Comparison of ENCODE assay signal across 8 cellular contexts in the genomic region with DNA sequence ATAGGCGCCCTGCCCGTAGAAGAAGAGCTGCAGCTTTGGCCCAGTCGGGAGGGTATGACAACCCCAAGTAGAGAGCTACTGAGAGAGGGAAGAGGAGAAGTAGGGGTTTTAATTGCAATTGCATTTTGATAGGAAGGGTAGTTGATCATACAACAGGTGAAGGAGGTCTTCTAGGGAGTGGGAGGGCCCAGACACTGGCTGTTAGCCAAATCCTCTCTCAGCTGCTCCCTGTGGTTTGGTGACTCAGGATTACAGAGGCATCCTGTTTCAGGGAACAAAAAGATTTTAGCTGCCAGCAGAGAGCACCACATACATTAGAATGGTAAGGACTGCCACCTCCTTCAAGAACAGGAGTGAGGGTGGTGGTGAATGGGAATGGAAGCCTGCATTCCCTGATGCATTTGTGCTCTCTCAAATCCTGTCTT.
DNase-seq lines count a peak whose midpoint lies in the region; ATAC-seq and TF ChIP-seq lines count a peak whose summit lies in the region.

No MANE protein-coding gene starts in this region.

- H3K4me3 ChIP-seq in DND-41 (ENCODE audit: low read depth in 1 of 2, low read length in 2 of 2), result no peak overlapping the region
- H3K4me3 ChIP-seq in MM.1S (ENCODE audit: low read length), result no peak overlapping the region
- peak overlapping the region in 29 of 59 donors; percentile 29 to 66 (median 51) for H3K4me3 ChIP-seq in dorsolateral prefrontal cortex
- H3K4me3 ChIP-seq in stomach smooth muscle (ENCODE audit: low read length in 2 of 2), result peak overlapping the region in 1 of 2 donors; percentile 71

- H3K27me3 ChIP-seq in DND-41 (ENCODE audit: insufficient read depth, low read length, poor library complexity) (peaks cover 14% of the 10 kb centered on the region), MM.1S (replicated peaks; ENCODE audit: insufficient read depth, low read length) (no peaks in the 10 kb centered on the region), dorsolateral prefrontal cortex (no peaks in the 10 kb centered on the region), stomach smooth muscle (ENCODE audit: control insufficient read depth in 1 of 2, insufficient read depth in 2 of 2, low read length in 2 of 2) (no peaks in the 10 kb centered on the region)

- DNase-seq in DND-41, result peak; percentile 44
- peak; percentile 62 for DNase-seq in MM.1S
- DNase-seq in RWPE1 (ENCODE audit: low spot score), result peak; percentile 94
- DNase-seq in dorsolateral prefrontal cortex, result peak in 6 of 10 donors; percentile 7 to 74 (median 34)
- DNase-seq in lung microvascular endothelial cell (ENCODE audit: low read depth in 2 of 2), result peak; percentile 89 to 99

- H3K27ac ChIP-seq in DND-41 (ENCODE audit: low read length) (no peak overlapping the region), MM.1S (ENCODE audit: low read length) (no peak overlapping the region), RWPE1 (no peak overlapping the region; the same call in 1 of the 2 replicates), dorsolateral prefrontal cortex (peak overlapping the region in 22 of 59 donors; percentile 31 to 84 (median 69)), stomach smooth muscle (ENCODE audit: low read length) (peak overlapping the region; percentile 69)

- H3F3A ChIP-seq in MM.1S (ENCODE audit: insufficient read depth, low read length), result peaks cover 6% of the 10 kb centered on the region

- peak; percentile 44 for TF ChIP-seq CTCF in DND-41 (IDR thresholded peaks at IDR 0.05; ENCODE audit: borderline replicate concordance, extremely low read depth, low read length, poor library complexity, severe bottlenecking)
- peak; percentile 50 for TF ChIP-seq CTCF in MM.1S (IDR thresholded peaks at IDR 0.05; ENCODE audit: low read length)
- TF ChIP-seq CTCF in RWPE1 (conservative IDR thresholded peaks at IDR 0.05; ENCODE audit: low read depth), result peak; percentile 61
- peak in 55 of 56 donors; percentile 30 to 74 (median 54) for TF ChIP-seq CTCF in dorsolateral prefrontal cortex (IDR thresholded peaks at IDR 0.05 in 54 of 56, conservative IDR thresholded peaks at IDR 0.05 in 2 of 56; ENCODE audit: low read depth in 1 of 56, partially characterized antibody in 56 of 56)

- CTCF ChIA-PET in RWPE1 (lab: Yijun Ruan, JAX), result interaction anchor here (0.6 to 3.0 kb wide), 16 partner anchors 19 to 585 kb away, joined by 3 to 47 read pairs (median 4); partner anchors contain the start of gene THBS1

- H2AFZ ChIP-seq in DND-41 (ENCODE audit: low read depth, low read length) (no peak overlapping the region), MM.1S (ENCODE audit: low read length) (no peak overlapping the region)

- H3K9me3 ChIP-seq in DND-41 (ENCODE audit: insufficient read depth, low read length, severe bottlenecking) (no peaks in the 10 kb centered on the region), MM.1S (replicated peaks; ENCODE audit: insufficient read depth, low read length) (no peaks in the 10 kb centered on the region), stomach smooth muscle (ENCODE audit: control insufficient read depth in 2 of 2, low read length in 2 of 2) (no peaks in the 10 kb centered on the region)

- H3K9me2 ChIP-seq in MM.1S (replicated peaks; ENCODE audit: insufficient read depth, low read length), result no peaks in the 10 kb centered on the region

- H3K4me2 ChIP-seq in DND-41 (ENCODE audit: insufficient read depth, low read length), result no peak overlapping the region
- H3K4me2 ChIP-seq in MM.1S (ENCODE audit: low read depth, low read length), result peak overlapping the region; percentile 43; the same call in 1 of the 2 replicates

- intact Hi-C loops in dorsolateral prefrontal cortex (cut with DNase I), result loop anchor here (2.0 to 5.0 kb wide), 2 partner anchors 405 to 407 kb away; no protein-coding TSS in a partner anchor

- H3K79me2 ChIP-seq in DND-41 (ENCODE audit: insufficient read depth, low read length) (no peaks in the 10 kb centered on the region), MM.1S (ENCODE audit: low read length) (no peaks in the 10 kb centered on the region)

- H3K9ac ChIP-seq in DND-41 (ENCODE audit: low read depth, low read length) (no peak overlapping the region), MM.1S (ENCODE audit: low read length) (no peak overlapping the region), stomach smooth muscle (ENCODE audit: low read length in 2 of 2) (peak overlapping the region in 1 of 2 donors; percentile 59)

- peak; percentile 73 for ATAC-seq in DND-41 (ENCODE audit: insufficient read depth, low read depth)
- ATAC-seq in GM18907 (IDR thresholded peaks at IDR 0.05; ENCODE audit: unreplicated experiment), result no peak
- ATAC-seq in GM18511 (IDR thresholded peaks at IDR 0.05; ENCODE audit: unreplicated experiment), result no peak

- POLR2A ChIA-PET in RWPE1 (lab: Yijun Ruan, JAX; ENCODE audit: low non-redundant PET), result interaction anchor here (1.3 kb wide), 1 partner anchor 409 kb away, joined by 9 read pairs; the partner anchor contains the start of gene THBS1

- H3K36me3 ChIP-seq in DND-41 (ENCODE audit: insufficient read depth, low read length) (no peaks in the 10 kb centered on the region), MM.1S (replicated peaks; ENCODE audit: insufficient read depth, low read length) (no peaks in the 10 kb centered on the region), stomach smooth muscle (ENCODE audit: control insufficient read depth in 2 of 2, insufficient read depth in 2 of 2, low read length in 2 of 2) (no peaks in the 10 kb centered on the region)

- H4K20me1 ChIP-seq in DND-41 (ENCODE audit: insufficient read depth, low read length), result no peaks in the 10 kb centered on the region
- no peaks in the 10 kb centered on the region for H4K20me1 ChIP-seq in MM.1S (ENCODE audit: insufficient read depth, low read length)

- no peaks in the 10 kb centered on the region for H3K4me1 ChIP-seq in DND-41 (ENCODE audit: insufficient read depth, low read length)
- peaks cover 18% of the 10 kb centered on the region for H3K4me1 ChIP-seq in MM.1S (ENCODE audit: low read length)
- H3K4me1 ChIP-seq in stomach smooth muscle (ENCODE audit: control insufficient read depth, insufficient read depth, low read length), result peaks cover 16% of the 10 kb centered on the region

Comparison
In these comparisons a context has a peak if more than half of its experiments do, and no peak if none do; other contexts are left out.
1. DNase-seq: peak in every context shown above with its lines; median percentile 94 in RWPE1; 94 in lung microvascular endothelial cell; 62 in MM.1S; 44 in DND-41; 34 in dorsolateral prefrontal cortex.